ENCODE assay signal across 11 cellular contexts in genomic region chr10:15238553-15239335, GRCh38.
DNase-seq lines count a peak whose midpoint lies in the region; ATAC-seq lines count a peak whose summit lies in the region.
"Had no signal": no experiment of that assay in that cellular context is flagged by ENCODE, and none has a peak within 500 bp of the region (broad histone marks: within the 10 kb centered on the region; RNA-seq: fewer than 3 reads in every experiment).

No MANE protein-coding gene starts in this region.

- no peaks in the 10 kb centered on the region for H3K36me3 ChIP-seq in ACC112 (ENCODE audit: insufficient read depth, low read length)
- H3K36me3 ChIP-seq: ovary had no signal

- peak overlapping the region; percentile 37; the same call in 1 of the 2 replicates for H3K27ac ChIP-seq in ACC112 (ENCODE audit: low read depth, low read length)
- H3K27ac ChIP-seq: C4-2B, ovary had no signal

- no peak overlapping the region for H3K4me3 ChIP-seq in ACC112 (ENCODE audit: low read depth, low read length)
- H3K4me3 ChIP-seq: ovary had no signal

- H3K9me3 Mint-ChIP-seq in activated naive CD8-positive, alpha-beta T cell treated with anti-CD3 and anti-CD28 coated beads, Interleukin-2, amount 50 U/mL, for 24 hours, result no peaks in the 10 kb centered on the region

- no peaks in the 10 kb centered on the region for H3K79me2 ChIP-seq in ACC112 (ENCODE audit: control insufficient read depth, insufficient read depth, low read length, unreplicated experiment)

- ATAC-seq in activated naive CD8-positive, alpha-beta T cell treated with anti-CD3 and anti-CD28 coated beads, Interleukin-2, amount 50 U/mL, for 24 hours, result peak; percentile 86
- no peak for ATAC-seq in HG02678 (IDR thresholded peaks at IDR 0.05; ENCODE audit: unreplicated experiment)
- ATAC-seq in HG03135 (IDR thresholded peaks at IDR 0.05; ENCODE audit: unreplicated experiment), result no peak
- ATAC-seq in HG03521 (IDR thresholded peaks at IDR 0.05; ENCODE audit: unreplicated experiment), result no peak
- ATAC-seq in GM18498 (IDR thresholded peaks at IDR 0.05; ENCODE audit: unreplicated experiment), result no peak
- ATAC-seq: left colon had no signal

- H3K4me1 ChIP-seq in ACC112 (ENCODE audit: control insufficient read depth, insufficient read depth, low read length, unreplicated experiment), result peaks cover 9% of the 10 kb centered on the region

- no peaks in the 10 kb centered on the region for H3K27me3 Mint-ChIP-seq in activated naive CD8-positive, alpha-beta T cell treated with anti-CD3 and anti-CD28 coated beads, Interleukin-2, amount 50 U/mL, for 24 hours

- H2AFZ ChIP-seq in ACC112 (ENCODE audit: low read length, unreplicated experiment), result no peak overlapping the region

- H3K27ac Mint-ChIP-seq in activated naive CD8-positive, alpha-beta T cell treated with anti-CD3 and anti-CD28 coated beads, Interleukin-2, amount 50 U/mL, for 24 hours, result no peak overlapping the region

- DNase-seq in ELR (ENCODE audit: low read depth) (peak; percentile 65), kidney glomerular epithelial cell (lab: John Stamatoyannopoulos, UW) (peak; percentile 57)
- no peak for DNase-seq in activated naive CD8-positive, alpha-beta T cell treated with anti-CD3 and anti-CD28 coated beads, Interleukin-2, amount 50 U/mL, for 24 hours
- DNase-seq: left colon, ovary had no signal

- H3K36me3 Mint-ChIP-seq in activated naive CD8-positive, alpha-beta T cell treated with anti-CD3 and anti-CD28 coated beads, Interleukin-2, amount 50 U/mL, for 24 hours (ENCODE audit: low read depth), result peaks cover 2% of the 10 kb centered on the region

- peaks cover 12% of the 10 kb centered on the region for H3K4me1 Mint-ChIP-seq in activated naive CD8-positive, alpha-beta T cell treated with anti-CD3 and anti-CD28 coated beads, Interleukin-2, amount 50 U/mL, for 24 hours

- no peak overlapping the region for H3K4me3 Mint-ChIP-seq in activated naive CD8-positive, alpha-beta T cell treated with anti-CD3 and anti-CD28 coated beads, Interleukin-2, amount 50 U/mL, for 24 hours

- H3K27me3 ChIP-seq in ACC112 (ENCODE audit: insufficient read depth, low read length), result no peaks in the 10 kb centered on the region
- H3K27me3 ChIP-seq: ovary had no signal
